ENCODE assay signal across 1 cellular context in genomic region chr14:93231129-93231979, GRCh38.
TF ChIP-seq lines count a peak whose summit lies in the region.

No MANE protein-coding gene starts in this region.

TF ChIP-seq in HepG2, 621 proteins besides CTCF, POLR2A, EP300 and RAD21:
- no peak for TF ChIP-seq ZNF3 (CRISPR knock-in tag; IDR thresholded peaks at IDR 0.05)
- no peak for TF ChIP-seq ZNF703 (CRISPR knock-in tag; IDR thresholded peaks at IDR 0.05; ENCODE audit: borderline replicate concordance)
- no peak for TF ChIP-seq NFATC3 (CRISPR knock-in tag; IDR thresholded peaks at IDR 0.05)
- TF ChIP-seq ATAD3A (CRISPR knock-in tag; IDR thresholded peaks at IDR 0.05), result no peak
- TF ChIP-seq PCBP2 (optimal IDR thresholded peaks at IDR 0.05; ENCODE audit: low read depth, low read length, poor library complexity, severe bottlenecking), result no peak
- TF ChIP-seq UBTF (CRISPR knock-in tag; IDR thresholded peaks at IDR 0.05), result no peak
- TF ChIP-seq NR3C1 (CRISPR knock-in tag; IDR thresholded peaks at IDR 0.05), result no peak
- no peak for TF ChIP-seq SNAPC5 (CRISPR knock-in tag; IDR thresholded peaks at IDR 0.05; ENCODE audit: borderline replicate concordance)
- no peak for TF ChIP-seq ZBTB2 (CRISPR knock-in tag; IDR thresholded peaks at IDR 0.05; ENCODE audit: low read depth)
- TF ChIP-seq ZNF792 (CRISPR knock-in tag; IDR thresholded peaks at IDR 0.05), result no peak
